12 cellular contexts compared by ENCODE assay signal in genomic region chr6:161444464-161444863, GRCh38.
DNase-seq lines count a peak whose midpoint lies in the region; ATAC-seq, FAIRE-seq and TF ChIP-seq lines count a peak whose summit lies in the region.
"Had no signal": no experiment of that assay in that cellular context is flagged by ENCODE, and none has a peak within 500 bp of the region (broad histone marks: within the 10 kb centered on the region; RNA-seq: fewer than 3 reads in every experiment).

No MANE protein-coding gene starts in this region.

- DNase-seq in activated naive CD4-positive, alpha-beta T cell treated with anti-CD3 and anti-CD28 coated beads for 36 hours = peak; percentile 47
- no peak for DNase-seq in activated naive CD4-positive, alpha-beta T cell treated with anti-CD3 and anti-CD28 coated beads, Interleukin-2, amount 50 U/mL, for 16 hours
- DNase-seq in left kidney (ENCODE audit: low read depth, low spot score) (peak; percentile 74), testis (peak; percentile 77), small intestine (no peak), GM13976 (ENCODE audit: low spot score) (no peak)
- DNase-seq: central memory CD4-positive, alpha-beta T cell had no signal

- no peak overlapping the region for H3K27ac Mint-ChIP-seq in activated naive CD4-positive, alpha-beta T cell treated with anti-CD3 and anti-CD28 coated beads for 36 hours
- H3K27ac Mint-ChIP-seq in brain = peak overlapping the region; percentile 92 to 99 (median 98)

- H3K9me3 ChIP-seq in testis (no peaks in the 10 kb centered on the region), small intestine (ENCODE audit: control insufficient read depth, low read depth) (no peaks in the 10 kb centered on the region)

- TF ChIP-seq CTCF in brain (conservative IDR thresholded peaks at IDR 0.05) = peak in 1 of 2 experiments; percentile 38
- TF ChIP-seq CTCF in testis (IDR thresholded peaks at IDR 0.05) = no peak
- no peak for TF ChIP-seq CTCF in GM13976 (IDR thresholded peaks at IDR 0.05; ENCODE audit: borderline replicate concordance, control extremely low read depth, extremely low read depth, insufficient read depth, missing control alignments)

- 67 to 85% methylated on average over 15 of the region's 15 CpGs for WGBS in testis, 2 donors
- WGBS in small intestine, 3 donors = 57 to 69% (median 67%) methylated on average over 15 of the region's 15 CpGs

- H3K27me3 ChIP-seq in testis (no peaks in the 10 kb centered on the region), small intestine (ENCODE audit: control insufficient read depth in 2 of 2, insufficient read depth in 2 of 2, low read length in 2 of 2) (no peaks in the 10 kb centered on the region)

- ATAC-seq in GM21526 (IDR thresholded peaks at IDR 0.05; ENCODE audit: low FRiP score, unreplicated experiment) = no peak

- H3K4me1 ChIP-seq in testis (peaks cover 9% of the 10 kb centered on the region), small intestine (ENCODE audit: control insufficient read depth in 2 of 2, insufficient read depth in 1 of 2, low read depth in 1 of 2, low read length in 1 of 2) (no peaks in the 10 kb centered on the region)

- no peak overlapping the region for H3K4me3 Mint-ChIP-seq in activated naive CD4-positive, alpha-beta T cell treated with anti-CD3 and anti-CD28 coated beads for 36 hours
- H3K4me3 Mint-ChIP-seq in brain = peak overlapping the region; percentile 55 to 83 (median 76)

- H3K27ac ChIP-seq in testis (no peak overlapping the region), small intestine (ENCODE audit: low read depth in 1 of 2, low read length in 1 of 2) (no peak overlapping the region)
- H3K27ac ChIP-seq: C4-2B, SK-N-MC had no signal

- no peak for FAIRE-seq in small intestine (lab: Jason Lieb, UNC)
- FAIRE-seq: HTR-8/SVneo had no signal

- no peaks in the 10 kb centered on the region for H3K36me3 Mint-ChIP-seq in activated naive CD4-positive, alpha-beta T cell treated with anti-CD3 and anti-CD28 coated beads for 36 hours (ENCODE audit: low read depth)
- H3K36me3 Mint-ChIP-seq in brain = peaks cover 3% of the 10 kb centered on the region

- peaks cover 3% of the 10 kb centered on the region for H3K27me3 Mint-ChIP-seq in activated naive CD4-positive, alpha-beta T cell treated with anti-CD3 and anti-CD28 coated beads for 36 hours (ENCODE audit: low read depth)
- peaks cover 3% of the 10 kb centered on the region for H3K27me3 Mint-ChIP-seq in brain

- in situ Hi-C loops in GM13976 (cut with MboI; ENCODE audit: low sequenced_read_pairs, unreplicated experiment) = no loop called here

- H3K4me1 Mint-ChIP-seq in activated naive CD4-positive, alpha-beta T cell treated with anti-CD3 and anti-CD28 coated beads for 36 hours (ENCODE audit: low read depth) = peaks cover 4% of the 10 kb centered on the region
- H3K4me1 Mint-ChIP-seq in brain = peaks cover 78% of the 10 kb centered on the region

- no peak overlapping the region for H3K4me3 ChIP-seq in testis
- no peak overlapping the region for H3K4me3 ChIP-seq in small intestine (ENCODE audit: low read depth in 1 of 2, low read length in 2 of 2)
- H3K4me3 ChIP-seq: SK-N-MC had no signal

- CTCF ChIA-PET in activated naive CD4-positive, alpha-beta T cell treated with anti-CD3 and anti-CD28 coated beads for 36 hours (lab: Charles Lee) = interaction anchor here (0.6 to 1.3 kb wide), 2 partner anchors 26 to 615 kb away, joined by 3 read pairs; no protein-coding TSS in a partner anchor

- H3K9me3 Mint-ChIP-seq in activated naive CD4-positive, alpha-beta T cell treated with anti-CD3 and anti-CD28 coated beads for 36 hours = no peaks in the 10 kb centered on the region
- peaks cover 0 to 7% (median 4%) of the 10 kb centered on the region in 5 experiments for H3K9me3 Mint-ChIP-seq in brain

- H3K36me3 ChIP-seq in testis (ENCODE audit: low read depth, missing control alignments) (no peaks in the 10 kb centered on the region), small intestine (ENCODE audit: control insufficient read depth in 2 of 2, insufficient read depth in 2 of 2, low read length in 2 of 2) (no peaks in the 10 kb centered on the region)

- no peak for TF ChIP-seq POLR2A in testis (IDR thresholded peaks at IDR 0.05)

- intact Hi-C loops in activated naive CD4-positive, alpha-beta T cell treated with anti-CD3 and anti-CD28 coated beads for 36 hours (cut with micrococcal nuclease) = no loop called here
- intact Hi-C loops in testis (cut with DNase I; ENCODE audit: low total_unique reads) = no loop called here

Comparison
In these comparisons a context has a peak if more than half of its experiments do, and no peak if none do; other contexts are left out.
1. DNase-seq: peak in activated naive CD4-positive, alpha-beta T cell treated with anti-CD3 and anti-CD28 coated beads for 36 hours (single experiment), left kidney (single experiment) and testis (single experiment); none in activated naive CD4-positive, alpha-beta T cell treated with anti-CD3 and anti-CD28 coated beads, Interleukin-2, amount 50 U/mL, for 16 hours (single experiment), small intestine (single experiment) and GM13976 (single experiment).